In genomic region chr22:20438066-20438677, GRCh38 we compare ENCODE assay signal across 9 cellular contexts. TPM values are rescaled to one million over a fixed set of nuclear protein-coding genes. Genes with fewer than 3 reads are reported as not detected.
A peak's percentile ranks its signal among the peaks of the same experiment; 100 is the strongest.
DNase-seq lines count a peak whose midpoint lies in the region; ATAC-seq and TF ChIP-seq lines count a peak whose summit lies in the region.
"Had no signal": no experiment of that assay in that cellular context is flagged by ENCODE, and none has a peak within 500 bp of the region (broad histone marks: within the 10 kb centered on the region; RNA-seq: fewer than 3 reads in every experiment).

No MANE protein-coding gene starts in this region.

- H3K27ac ChIP-seq in C4-2B: peak overlapping the region; percentile 74
- H3K27ac ChIP-seq in adrenal gland: peak overlapping the region in 3 of 5 donors; percentile 7 to 93 (median 54)
- H3K27ac ChIP-seq: epithelial cell of prostate had no signal

- ATAC-seq in HG02610 (IDR thresholded peaks at IDR 0.05; ENCODE audit: unreplicated experiment): no peak

- DNase-seq in adrenal gland: no peak
- peak; percentile 75 for DNase-seq in hepatic stellate cell (ENCODE audit: low spot score)
- peak; percentile 86 for DNase-seq in posterior vena cava (ENCODE audit: low spot score)
- no peak for DNase-seq in NCI-H1092 (lab: John Stamatoyannopoulos, UW)
- no peak for DNase-seq in NCI-H510A treated with DMSO at 0.1 percent for 48 hours (lab: John Stamatoyannopoulos, UW)
- no peak for DNase-seq in stimulated activated CD4-positive, alpha-beta T cell treated with anti-CD3 and anti-CD28 coated beads, Interleukin-1b, Interleukin-23, amount 100 ng/mL, for 48 hours

- H3K4me1 ChIP-seq in adrenal gland (replicated peaks in 1 of 2): peaks cover 5 to 18% of the 10 kb centered on the region in 2 donors

- TF ChIP-seq CTCF in C4-2B (conservative IDR thresholded peaks at IDR 0.05) (no peak), adrenal gland (IDR thresholded peaks at IDR 0.05) (no peak)

- no peak for TF ChIP-seq POLR2A in adrenal gland (IDR thresholded peaks at IDR 0.05)

- intact Hi-C loops in adrenal gland (cut with DNase I) (loop anchor here in 1 of 2 donors (10.0 kb wide), 1 partner anchor 47 kb away; no protein-coding TSS in a partner anchor), posterior vena cava (cut with DNase I) (no loop called here)

- H3K9me3 ChIP-seq in adrenal gland (replicated peaks in 1 of 3): no peaks in the 10 kb centered on the region

- H3K4me3 ChIP-seq in adrenal gland: peak overlapping the region in 2 of 4 donors; percentile 6 to 60

- 13 to 33% (median 24%) methylated on average over 14 to 41 of the region's 41 CpGs for WGBS in adrenal gland, 4 donors

- H3K36me3 ChIP-seq in adrenal gland (replicated peaks in 1 of 2): no peaks in the 10 kb centered on the region

- peaks cover 26% of the 10 kb centered on the region for H3K27me3 ChIP-seq in adrenal gland

RNA-seq across cellular contexts. Expression of gene SCARF2, which starts 0.5 kb away (rescaled TPM):
- total RNA-seq in adrenal gland (10 to 100 TPM in 5 of 8 donors, 1 to 10 TPM in 3; 6.3 to 45.3 (median 15.7) TPM), posterior vena cava (10 to 100 TPM; 18.6 to 26.7 TPM)
- 1 to 10 TPM in 2 of 3 donors, under 1 TPM in 1; 0.92 to 6.2 (median 3.7) TPM for polyA plus RNA-seq in adrenal gland

RNA-seq across cellular contexts. Expression of gene ZNF74, which starts 44.2 kb away (rescaled TPM):
- 10 to 100 TPM in 4 of 8 donors, 1 to 10 TPM in 4; 5.7 to 28.9 (median 10.2) TPM for total RNA-seq in adrenal gland
- 1 to 10 TPM; 4.4 to 7.5 (median 4.9) TPM for polyA plus RNA-seq in adrenal gland
- 1 to 10 TPM; 5.9 to 6.9 TPM for total RNA-seq in posterior vena cava

RNA-seq across cellular contexts. Expression of gene KLHL22, which starts 57.4 kb away (rescaled TPM):
- total RNA-seq in adrenal gland (10 to 100 TPM; 15.3 to 38.8 (median 27.6) TPM), posterior vena cava (10 to 100 TPM; 16.3 to 20.0 TPM)
- 10 to 100 TPM; 18.9 to 35.2 (median 21.9) TPM for polyA plus RNA-seq in adrenal gland

Comparison
In these comparisons a context has a peak if more than half of its experiments do, and no peak if none do; other contexts are left out.
1. DNase-seq: peak in hepatic stellate cell (single experiment) and posterior vena cava (single experiment); none in adrenal gland (0 of 7), NCI-H1092 (single experiment), NCI-H510A treated with DMSO at 0.1 percent for 48 hours (single experiment) and stimulated activated CD4-positive, alpha-beta T cell treated with anti-CD3 and anti-CD28 coated beads, Interleukin-1b, Interleukin-23, amount 100 ng/mL, for 48 hours (single experiment).